1 cellular context compared by ENCODE assay signal in the genomic region with DNA sequence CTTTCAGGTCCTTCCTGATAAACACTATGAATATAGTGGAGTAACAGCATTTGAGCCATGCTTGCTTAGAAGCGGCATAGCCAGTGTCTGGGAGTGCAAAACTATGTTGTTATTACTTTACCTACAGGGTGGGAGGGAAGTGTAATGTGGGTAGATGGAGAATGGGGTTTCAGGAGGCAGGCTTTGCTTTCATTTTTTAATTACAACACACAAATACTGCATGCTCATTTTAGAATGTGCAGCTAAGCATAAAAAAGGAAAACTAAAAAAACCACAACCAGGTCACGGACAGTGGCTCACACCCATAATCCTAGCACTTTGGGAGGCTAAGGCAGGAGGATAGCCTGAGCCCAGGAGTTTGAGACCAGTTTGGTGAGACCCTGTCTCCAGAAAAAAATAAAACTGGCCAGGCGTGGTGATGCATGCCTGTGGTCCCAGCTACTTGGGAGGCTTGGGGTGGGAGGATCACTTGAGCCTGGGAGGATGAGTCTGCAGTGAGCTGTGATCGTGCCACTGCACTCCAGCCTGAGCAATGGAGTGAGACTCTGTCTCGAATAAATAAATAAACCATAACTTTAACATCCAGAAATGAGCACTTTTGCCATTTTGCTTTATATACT.
TF ChIP-seq lines count a peak whose summit lies in the region.

No MANE protein-coding gene starts in this region.

TF ChIP-seq in GM23338, 12 proteins besides CTCF, POLR2A, EP300 and RAD21 (continued from another document):
- no peak for TF ChIP-seq ZNF114 (CRISPR knock-in tag; IDR thresholded peaks at IDR 0.05)
- TF ChIP-seq, protein P1, sequence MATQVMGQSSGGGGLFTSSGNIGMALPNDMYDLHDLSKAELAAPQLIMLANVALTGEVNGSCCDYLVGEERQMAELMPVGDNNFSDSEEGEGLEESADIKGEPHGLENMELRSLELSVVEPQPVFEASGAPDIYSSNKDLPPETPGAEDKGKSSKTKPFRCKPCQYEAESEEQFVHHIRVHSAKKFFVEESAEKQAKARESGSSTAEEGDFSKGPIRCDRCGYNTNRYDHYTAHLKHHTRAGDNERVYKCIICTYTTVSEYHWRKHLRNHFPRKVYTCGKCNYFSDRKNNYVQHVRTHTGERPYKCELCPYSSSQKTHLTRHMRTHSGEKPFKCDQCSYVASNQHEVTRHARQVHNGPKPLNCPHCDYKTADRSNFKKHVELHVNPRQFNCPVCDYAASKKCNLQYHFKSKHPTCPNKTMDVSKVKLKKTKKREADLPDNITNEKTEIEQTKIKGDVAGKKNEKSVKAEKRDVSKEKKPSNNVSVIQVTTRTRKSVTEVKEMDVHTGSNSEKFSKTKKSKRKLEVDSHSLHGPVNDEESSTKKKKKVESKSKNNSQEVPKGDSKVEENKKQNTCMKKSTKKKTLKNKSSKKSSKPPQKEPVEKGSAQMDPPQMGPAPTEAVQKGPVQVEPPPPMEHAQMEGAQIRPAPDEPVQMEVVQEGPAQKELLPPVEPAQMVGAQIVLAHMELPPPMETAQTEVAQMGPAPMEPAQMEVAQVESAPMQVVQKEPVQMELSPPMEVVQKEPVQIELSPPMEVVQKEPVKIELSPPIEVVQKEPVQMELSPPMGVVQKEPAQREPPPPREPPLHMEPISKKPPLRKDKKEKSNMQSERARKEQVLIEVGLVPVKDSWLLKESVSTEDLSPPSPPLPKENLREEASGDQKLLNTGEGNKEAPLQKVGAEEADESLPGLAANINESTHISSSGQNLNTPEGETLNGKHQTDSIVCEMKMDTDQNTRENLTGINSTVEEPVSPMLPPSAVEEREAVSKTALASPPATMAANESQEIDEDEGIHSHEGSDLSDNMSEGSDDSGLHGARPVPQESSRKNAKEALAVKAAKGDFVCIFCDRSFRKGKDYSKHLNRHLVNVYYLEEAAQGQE (IDR thresholded peaks at IDR 0.05; ENCODE audit: unreplicated experiment): no peak
- TF ChIP-seq EZH2 (IDR thresholded peaks at IDR 0.05; ENCODE audit: low read depth, unreplicated experiment): no peak
- TF ChIP-seq, protein P2, sequence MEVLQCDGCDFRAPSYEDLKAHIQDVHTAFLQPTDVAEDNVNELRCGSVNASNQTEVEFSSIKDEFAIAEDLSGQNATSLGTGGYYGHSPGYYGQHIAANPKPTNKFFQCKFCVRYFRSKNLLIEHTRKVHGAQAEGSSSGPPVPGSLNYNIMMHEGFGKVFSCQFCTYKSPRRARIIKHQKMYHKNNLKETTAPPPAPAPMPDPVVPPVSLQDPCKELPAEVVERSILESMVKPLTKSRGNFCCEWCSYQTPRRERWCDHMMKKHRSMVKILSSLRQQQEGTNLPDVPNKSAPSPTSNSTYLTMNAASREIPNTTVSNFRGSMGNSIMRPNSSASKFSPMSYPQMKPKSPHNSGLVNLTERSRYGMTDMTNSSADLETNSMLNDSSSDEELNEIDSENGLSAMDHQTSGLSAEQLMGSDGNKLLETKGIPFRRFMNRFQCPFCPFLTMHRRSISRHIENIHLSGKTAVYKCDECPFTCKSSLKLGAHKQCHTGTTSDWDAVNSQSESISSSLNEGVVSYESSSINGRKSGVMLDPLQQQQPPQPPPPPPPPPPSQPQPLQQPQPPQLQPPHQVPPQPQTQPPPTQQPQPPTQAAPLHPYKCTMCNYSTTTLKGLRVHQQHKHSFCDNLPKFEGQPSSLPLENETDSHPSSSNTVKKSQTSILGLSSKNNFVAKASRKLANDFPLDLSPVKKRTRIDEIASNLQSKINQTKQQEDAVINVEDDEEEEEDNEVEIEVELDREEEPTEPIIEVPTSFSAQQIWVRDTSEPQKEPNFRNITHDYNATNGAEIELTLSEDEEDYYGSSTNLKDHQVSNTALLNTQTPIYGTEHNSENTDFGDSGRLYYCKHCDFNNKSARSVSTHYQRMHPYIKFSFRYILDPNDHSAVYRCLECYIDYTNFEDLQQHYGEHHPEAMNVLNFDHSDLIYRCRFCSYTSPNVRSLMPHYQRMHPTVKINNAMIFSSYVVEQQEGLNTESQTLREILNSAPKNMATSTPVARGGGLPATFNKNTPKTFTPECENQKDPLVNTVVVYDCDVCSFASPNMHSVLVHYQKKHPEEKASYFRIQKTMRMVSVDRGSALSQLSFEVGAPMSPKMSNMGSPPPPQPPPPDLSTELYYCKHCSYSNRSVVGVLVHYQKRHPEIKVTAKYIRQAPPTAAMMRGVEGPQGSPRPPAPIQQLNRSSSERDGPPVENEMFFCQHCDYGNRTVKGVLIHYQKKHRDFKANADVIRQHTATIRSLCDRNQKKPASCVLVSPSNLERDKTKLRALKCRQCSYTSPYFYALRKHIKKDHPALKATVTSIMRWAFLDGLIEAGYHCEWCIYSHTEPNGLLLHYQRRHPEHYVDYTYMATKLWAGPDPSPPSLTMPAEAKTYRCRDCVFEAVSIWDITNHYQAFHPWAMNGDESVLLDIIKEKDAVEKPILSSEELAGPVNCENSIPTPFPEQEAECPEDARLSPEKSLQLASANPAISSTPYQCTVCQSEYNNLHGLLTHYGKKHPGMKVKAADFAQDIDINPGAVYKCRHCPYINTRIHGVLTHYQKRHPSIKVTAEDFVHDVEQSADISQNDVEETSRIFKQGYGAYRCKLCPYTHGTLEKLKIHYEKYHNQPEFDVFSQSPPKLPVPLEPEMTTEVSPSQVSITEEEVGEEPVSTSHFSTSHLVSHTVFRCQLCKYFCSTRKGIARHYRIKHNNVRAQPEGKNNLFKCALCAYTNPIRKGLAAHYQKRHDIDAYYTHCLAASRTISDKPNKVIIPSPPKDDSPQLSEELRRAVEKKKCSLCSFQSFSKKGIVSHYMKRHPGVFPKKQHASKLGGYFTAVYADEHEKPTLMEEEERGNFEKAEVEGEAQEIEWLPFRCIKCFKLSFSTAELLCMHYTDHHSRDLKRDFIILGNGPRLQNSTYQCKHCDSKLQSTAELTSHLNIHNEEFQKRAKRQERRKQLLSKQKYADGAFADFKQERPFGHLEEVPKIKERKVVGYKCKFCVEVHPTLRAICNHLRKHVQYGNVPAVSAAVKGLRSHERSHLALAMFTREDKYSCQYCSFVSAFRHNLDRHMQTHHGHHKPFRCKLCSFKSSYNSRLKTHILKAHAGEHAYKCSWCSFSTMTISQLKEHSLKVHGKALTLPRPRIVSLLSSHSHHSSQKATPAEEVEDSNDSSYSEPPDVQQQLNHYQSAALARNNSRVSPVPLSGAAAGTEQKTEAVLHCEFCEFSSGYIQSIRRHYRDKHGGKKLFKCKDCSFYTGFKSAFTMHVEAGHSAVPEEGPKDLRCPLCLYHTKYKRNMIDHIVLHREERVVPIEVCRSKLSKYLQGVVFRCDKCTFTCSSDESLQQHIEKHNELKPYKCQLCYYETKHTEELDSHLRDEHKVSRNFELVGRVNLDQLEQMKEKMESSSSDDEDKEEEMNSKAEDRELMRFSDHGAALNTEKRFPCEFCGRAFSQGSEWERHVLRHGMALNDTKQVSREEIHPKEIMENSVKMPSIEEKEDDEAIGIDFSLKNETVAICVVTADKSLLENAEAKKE (CRISPR knock-in tag; IDR thresholded peaks at IDR 0.05): no peak
- TF ChIP-seq ZNF331 (CRISPR knock-in tag; IDR thresholded peaks at IDR 0.05; ENCODE audit: low read depth): no peak
- no peak for TF ChIP-seq NANOG (IDR thresholded peaks at IDR 0.05; ENCODE audit: borderline replicate concordance)
- no peak for TF ChIP-seq CREB1 (CRISPR knock-in tag; IDR thresholded peaks at IDR 0.05; ENCODE audit: low read depth)
- TF ChIP-seq, protein P3, sequence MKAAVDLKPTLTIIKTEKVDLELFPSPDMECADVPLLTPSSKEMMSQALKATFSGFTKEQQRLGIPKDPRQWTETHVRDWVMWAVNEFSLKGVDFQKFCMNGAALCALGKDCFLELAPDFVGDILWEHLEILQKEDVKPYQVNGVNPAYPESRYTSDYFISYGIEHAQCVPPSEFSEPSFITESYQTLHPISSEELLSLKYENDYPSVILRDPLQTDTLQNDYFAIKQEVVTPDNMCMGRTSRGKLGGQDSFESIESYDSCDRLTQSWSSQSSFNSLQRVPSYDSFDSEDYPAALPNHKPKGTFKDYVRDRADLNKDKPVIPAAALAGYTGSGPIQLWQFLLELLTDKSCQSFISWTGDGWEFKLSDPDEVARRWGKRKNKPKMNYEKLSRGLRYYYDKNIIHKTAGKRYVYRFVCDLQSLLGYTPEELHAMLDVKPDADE (IDR thresholded peaks at IDR 0.05): no peak
- TF ChIP-seq POLR2AphosphoS5 (IDR thresholded peaks at IDR 0.05; ENCODE audit: low read depth): no peak
- TF ChIP-seq STAT1 (IDR thresholded peaks at IDR 0.05; ENCODE audit: unreplicated experiment): no peak
TF ChIP-seq in GM23338: peak in this region for 0.
